8 cellular contexts compared by ENCODE assay signal in the genomic region with DNA sequence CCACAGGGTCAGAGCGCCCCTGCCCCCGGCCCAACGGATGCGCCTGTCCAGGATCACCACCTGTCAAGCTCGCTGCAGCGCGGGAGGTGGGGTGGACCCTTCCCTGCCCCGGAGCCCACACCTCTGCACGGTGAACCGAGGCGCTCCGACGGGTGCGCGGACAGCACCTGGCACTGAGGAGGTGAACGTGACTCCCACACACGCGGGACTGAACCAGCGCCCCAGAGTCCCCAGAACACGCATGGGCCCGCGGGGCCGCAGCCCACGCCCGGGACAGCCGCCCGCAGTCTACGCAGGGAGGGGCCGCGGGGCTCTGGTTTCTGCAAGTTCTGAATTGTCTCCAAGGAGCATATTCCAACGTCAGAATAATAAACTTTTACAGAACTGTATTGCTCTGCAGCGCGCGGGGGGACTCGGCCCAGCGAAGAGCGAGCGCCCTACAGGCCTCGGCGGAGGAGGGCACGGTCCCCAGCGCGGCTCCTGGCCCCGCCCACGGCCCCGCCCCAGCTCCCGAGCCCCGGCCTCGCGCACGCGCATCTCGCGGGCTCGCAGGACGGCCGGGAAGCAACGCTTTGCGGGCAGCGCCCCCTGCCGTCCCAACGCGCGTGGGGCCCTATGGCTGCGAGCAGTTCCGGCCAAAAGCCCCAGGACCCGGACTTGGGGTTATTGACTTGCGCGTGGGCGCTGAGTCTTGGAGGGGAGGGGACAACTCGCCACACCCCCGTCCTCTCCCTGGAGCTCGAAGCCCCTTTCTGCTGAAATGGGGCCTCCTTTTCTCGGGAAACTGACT. TPM values are rescaled to one million over a fixed set of nuclear protein-coding genes. Genes with fewer than 3 reads are reported as not detected.
DNase-seq lines count a peak whose midpoint lies in the region; ATAC-seq and TF ChIP-seq lines count a peak whose summit lies in the region.

No MANE protein-coding gene starts in this region.

- TF ChIP-seq CTCF in AG09319 (IDR thresholded peaks at IDR 0.05; ENCODE audit: low read depth, low read length) (peak; percentile 76), dorsolateral prefrontal cortex (IDR thresholded peaks at IDR 0.05 in 54 of 56, conservative IDR thresholded peaks at IDR 0.05 in 2 of 56; ENCODE audit: low read depth in 1 of 56, partially characterized antibody in 56 of 56) (peak; percentile 83 to 100 (median 98)), lower leg skin (IDR thresholded peaks at IDR 0.05) (peak in 1 of 3 donors; percentile 54)

- H3K36me3 Mint-ChIP-seq in activated CD4-positive, alpha-beta memory T cell treated with anti-CD3 and anti-CD28 coated beads, Interleukin-2, amount 10 ng/mL, durations not matched to agents 7 days and 5 days (ENCODE audit: low read depth): no peaks in the 10 kb centered on the region

- H3K4me3 ChIP-seq in dorsolateral prefrontal cortex: peak overlapping the region; percentile 44 to 84 (median 68)
- no peak overlapping the region for H3K4me3 ChIP-seq in lower leg skin (ENCODE audit: low read depth, poor library complexity, severe bottlenecking)

- WGBS in lower leg skin, 2 donors: 1 to 6% methylated on average over 51 to 58 of the region's 74 CpGs

- DNase-seq in AG09319 (ENCODE audit: extremely low read depth, low read depth) (peak; percentile 65), NCI-H460 (ENCODE audit: extremely low read depth, low read depth) (peak; percentile 84), dorsolateral prefrontal cortex (peak; percentile 71 to 92 (median 85)), lower leg skin (ENCODE audit: low spot score in 2 of 2) (peak; percentile 80 to 97)
- DNase-seq in activated CD4-positive, alpha-beta memory T cell treated with anti-CD3 and anti-CD28 coated beads, Interleukin-2, amount 10 ng/mL, durations not matched to agents 7 days and 5 days: peak; percentile 93
- DNase-seq in stimulated activated CD4-positive, alpha-beta T cell treated with anti-CD3 and anti-CD28 coated beads, Interleukin-2, amount 100 ng/mL, for 48 hours: peak; percentile 95 to 98

- H3K27me3 Mint-ChIP-seq in activated CD4-positive, alpha-beta memory T cell treated with anti-CD3 and anti-CD28 coated beads, Interleukin-2, amount 10 ng/mL, durations not matched to agents 7 days and 5 days: no peaks in the 10 kb centered on the region

- peak overlapping the region in 29 of 59 donors; percentile 5 to 80 (median 52) for H3K27ac ChIP-seq in dorsolateral prefrontal cortex

- no peak overlapping the region for H3K27ac Mint-ChIP-seq in activated CD4-positive, alpha-beta memory T cell treated with anti-CD3 and anti-CD28 coated beads, Interleukin-2, amount 10 ng/mL, durations not matched to agents 7 days and 5 days

- ATAC-seq in GM18873 (IDR thresholded peaks at IDR 0.05; ENCODE audit: low FRiP score, unreplicated experiment) (peak; percentile 56), HG03135 (IDR thresholded peaks at IDR 0.05; ENCODE audit: unreplicated experiment) (peak; percentile 82)

- POLR2A ChIA-PET in activated CD4-positive, alpha-beta memory T cell treated with anti-CD3 and anti-CD28 coated beads, Interleukin-2, amount 10 ng/mL, durations not matched to agents 7 days and 5 days (lab: Charles Lee): interaction anchor here (1.6 kb wide), 1 partner anchor 394 kb away, joined by 5 read pairs; no protein-coding TSS in a partner anchor

- intact Hi-C loops in dorsolateral prefrontal cortex (cut with DNase I): loop anchor here (1.0 to 10.0 kb wide), 5 partner anchors 294 to 807 kb away; partner anchors contain the start of gene CHST15 (in 1 of the 2)
- intact Hi-C loops in lower leg skin (cut with DNase I; ENCODE audit: low total_unique reads): loop anchor here (2.0 kb wide), 1 partner anchor 394 kb away; no protein-coding TSS in a partner anchor

- H3K4me1 Mint-ChIP-seq in activated CD4-positive, alpha-beta memory T cell treated with anti-CD3 and anti-CD28 coated beads, Interleukin-2, amount 10 ng/mL, durations not matched to agents 7 days and 5 days: peaks cover 1% of the 10 kb centered on the region

- CTCF ChIA-PET in activated CD4-positive, alpha-beta memory T cell treated with anti-CD3 and anti-CD28 coated beads, Interleukin-2, amount 10 ng/mL, durations not matched to agents 7 days and 5 days (lab: Charles Lee): interaction anchor here (0.6 to 4.6 kb wide), 68 partner anchors 8 to 806 kb away, joined by 3 to 164 read pairs (median 4); partner anchors contain the start of gene OAT

- no peak for TF ChIP-seq POLR2A in lower leg skin (IDR thresholded peaks at IDR 0.05)

- H3K4me3 Mint-ChIP-seq in activated CD4-positive, alpha-beta memory T cell treated with anti-CD3 and anti-CD28 coated beads, Interleukin-2, amount 10 ng/mL, durations not matched to agents 7 days and 5 days: no peak overlapping the region

- H3K9me3 Mint-ChIP-seq in activated CD4-positive, alpha-beta memory T cell treated with anti-CD3 and anti-CD28 coated beads, Interleukin-2, amount 10 ng/mL, durations not matched to agents 7 days and 5 days: no peaks in the 10 kb centered on the region

- no peaks in the 10 kb centered on the region for H3K27me3 ChIP-seq in dorsolateral prefrontal cortex

RNA-seq across cellular contexts. Expression of gene OAT, which starts 29.7 kb away (rescaled TPM):
- 71.9 and 83.7 TPM in 2 replicates for total RNA-seq in NCI-H460 (2014; rRNA removed; shearing (Covaris generic))
- 73.5 and 103 TPM in 2 replicates for polyA plus RNA-seq in NCI-H460 (2014; cell fraction: nucleus; rRNA removed)
- 10 to 100 TPM; 20.7 to 21.3 TPM for total RNA-seq in activated CD4-positive, alpha-beta memory T cell treated with anti-CD3 and anti-CD28 coated beads, Interleukin-2, amount 10 ng/mL, durations not matched to agents 7 days and 5 days
- total RNA-seq in dorsolateral prefrontal cortex (100 to 1,000 TPM in 115 of 120 experiments, 10 to 100 TPM in 5; 79.4 to 200 (median 151) TPM), lower leg skin (10 to 100 TPM; 63.5 to 98.1 (median 92.1) TPM)
